8 cellular contexts compared by ENCODE assay signal in genomic region chr3:30605706-30606300, GRCh38. TPM values are rescaled to one million over a fixed set of nuclear protein-coding genes. Genes with fewer than 3 reads are reported as not detected.
DNase-seq lines count a peak whose midpoint lies in the region; ATAC-seq and TF ChIP-seq lines count a peak whose summit lies in the region.

No MANE protein-coding gene starts in this region.

- CTCF ChIA-PET in CD8-positive, alpha-beta T cell (lab: Charles Lee) = interaction anchor here (1.0 to 3.7 kb wide), 7 partner anchors 11 to 286 kb away, joined by 4 to 21 read pairs (median 14); no protein-coding TSS in a partner anchor

- H3K27ac Mint-ChIP-seq in CD8-positive, alpha-beta T cell = peak overlapping the region; percentile 98
- H3K27ac Mint-ChIP-seq in osteocyte (ENCODE audit: unreplicated experiment) = peak overlapping the region; percentile 88

- no peaks in the 10 kb centered on the region for H3K27me3 ChIP-seq in CD8-positive, alpha-beta T cell (ENCODE audit: insufficient read depth, low read length)
- H3K27me3 ChIP-seq in Peyer's patch (no peaks in the 10 kb centered on the region), esophagus muscularis mucosa (no peaks in the 10 kb centered on the region)

- 29% methylated on average over 10 of the region's 10 CpGs for WGBS in esophagus muscularis mucosa

- intact Hi-C loops in CD8-positive, alpha-beta T cell (cut with DNase I, micrococcal nuclease) = loop anchor here (1.0 to 10.0 kb wide), 10 partner anchors 25 to 491 kb away; no protein-coding TSS in a partner anchor
- intact Hi-C loops in esophagus muscularis mucosa (cut with DNase I) = loop anchor here (2.0 to 10.0 kb wide), 4 partner anchors 86 to 491 kb away; no protein-coding TSS in a partner anchor

- H3K36me3 ChIP-seq in CD8-positive, alpha-beta T cell (ENCODE audit: insufficient read depth, low read length) = no peaks in the 10 kb centered on the region
- H3K36me3 ChIP-seq in Peyer's patch (no peaks in the 10 kb centered on the region), esophagus muscularis mucosa (no peaks in the 10 kb centered on the region)

- TF ChIP-seq CTCF in CD8-positive, alpha-beta T cell (IDR thresholded peaks at IDR 0.05) = no peak
- no peak for TF ChIP-seq CTCF in Peyer's patch (IDR thresholded peaks at IDR 0.05)
- no peak for TF ChIP-seq CTCF in esophagus muscularis mucosa (IDR thresholded peaks at IDR 0.05)
- TF ChIP-seq CTCF in osteocyte (IDR thresholded peaks at IDR 0.05) = no peak

- H3K4me3 Mint-ChIP-seq in CD8-positive, alpha-beta T cell = peak overlapping the region; percentile 93
- H3K4me3 Mint-ChIP-seq in osteocyte (ENCODE audit: unreplicated experiment) = peak overlapping the region; percentile 92

- TF ChIP-seq EP300 in esophagus muscularis mucosa (IDR thresholded peaks at IDR 0.05) = no peak

- H3K27ac ChIP-seq in CD8-positive, alpha-beta T cell (ENCODE audit: low read depth, low read length) = peak overlapping the region; percentile 94
- H3K27ac ChIP-seq in Peyer's patch = peak overlapping the region; percentile 99 to 100 (median 100)
- peak overlapping the region; percentile 91 to 99 (median 99) for H3K27ac ChIP-seq in esophagus muscularis mucosa (replicated peaks in 1 of 4)

- H3K36me3 Mint-ChIP-seq in CD8-positive, alpha-beta T cell = peaks cover 35% of the 10 kb centered on the region
- H3K36me3 Mint-ChIP-seq in osteocyte (ENCODE audit: unreplicated experiment) = peaks cover 6% of the 10 kb centered on the region

- H3K4me3 ChIP-seq in CD8-positive, alpha-beta T cell (ENCODE audit: low read depth, low read length) = peak overlapping the region; percentile 96
- H3K4me3 ChIP-seq in Peyer's patch (peak overlapping the region; percentile 90 to 99 (median 96)), esophagus muscularis mucosa (peak overlapping the region; percentile 79 to 96 (median 94))

- peaks cover 45% of the 10 kb centered on the region for H3K4me1 ChIP-seq in CD8-positive, alpha-beta T cell (ENCODE audit: insufficient read depth, low read length)
- H3K4me1 ChIP-seq in Peyer's patch = peaks cover 0 to 18% (median 9%) of the 10 kb centered on the region in 4 donors
- H3K4me1 ChIP-seq in esophagus muscularis mucosa = peaks cover 15 to 47% (median 37%) of the 10 kb centered on the region in 4 donors

- ATAC-seq in CD8-positive, alpha-beta T cell = no peak

- no peaks in the 10 kb centered on the region for H3K27me3 Mint-ChIP-seq in CD8-positive, alpha-beta T cell (ENCODE audit: low read depth)
- no peaks in the 10 kb centered on the region for H3K27me3 Mint-ChIP-seq in osteocyte (ENCODE audit: unreplicated experiment)

- POLR2A ChIA-PET in CD8-positive, alpha-beta T cell (lab: Charles Lee) = interaction anchor here (0.6 to 6.0 kb wide), 15 partner anchors 11 to 250 kb away, joined by 3 to 61 read pairs (median 7); no protein-coding TSS in a partner anchor

- TF ChIP-seq POLR2A in Peyer's patch (IDR thresholded peaks at IDR 0.05) (no peak), esophagus muscularis mucosa (IDR thresholded peaks at IDR 0.05; ENCODE audit: low read depth) (no peak)

- no peaks in the 10 kb centered on the region for H3K9me3 ChIP-seq in CD8-positive, alpha-beta T cell (ENCODE audit: low read length)
- H3K9me3 ChIP-seq in Peyer's patch (no peaks in the 10 kb centered on the region), esophagus muscularis mucosa (no peaks in the 10 kb centered on the region)

- DNase-seq in CD8-positive, alpha-beta T cell = no peak
- no peak for DNase-seq in Peyer's patch
- DNase-seq in esophagus muscularis mucosa (ENCODE audit: extremely low spot score) = no peak
- no peak for DNase-seq in osteocyte (ENCODE audit: extremely low spot score, unreplicated experiment)
- no peak for DNase-seq in NCI-H748 treated with DMSO at 0.1 percent for 48 hours (lab: John Stamatoyannopoulos, UW)
- no peak for DNase-seq in RPMI8226
- no peak for DNase-seq in NCI-H2227 treated with DMSO at 0.1 percent for 48 hours (lab: John Stamatoyannopoulos, UW)
- no peak for DNase-seq in NCI-H345 (lab: John Stamatoyannopoulos, UW)

- no peaks in the 10 kb centered on the region for H3K9me3 Mint-ChIP-seq in CD8-positive, alpha-beta T cell
- H3K9me3 Mint-ChIP-seq in osteocyte (ENCODE audit: unreplicated experiment) = no peaks in the 10 kb centered on the region

- peaks cover 61% of the 10 kb centered on the region for H3K4me1 Mint-ChIP-seq in CD8-positive, alpha-beta T cell (ENCODE audit: low read depth)
- peaks cover 36% of the 10 kb centered on the region for H3K4me1 Mint-ChIP-seq in osteocyte (ENCODE audit: unreplicated experiment)

RNA-seq across cellular contexts. Expression of gene TGFBR2, which starts 0.6 kb away (rescaled TPM):
- total RNA-seq in CD8-positive, alpha-beta T cell = 100 to 1,000 TPM; 191 to 197 TPM
- total RNA-seq in Peyer's patch (100 to 1,000 TPM in 2 of 4 donors, 10 to 100 TPM in 2; 51.8 to 127 (median 105) TPM), esophagus muscularis mucosa (100 to 1,000 TPM; 202 to 292 (median 261) TPM), osteocyte (71.5 and 72.1 TPM in 2 replicates)
